8 cellular contexts compared by ENCODE assay signal in genomic region chr5:112737088-112737471, GRCh38. TPM values are rescaled to one million over a fixed set of nuclear protein-coding genes. Genes with fewer than 3 reads are reported as not detected.
DNase-seq lines count a peak whose midpoint lies in the region; ATAC-seq and TF ChIP-seq lines count a peak whose summit lies in the region.

No MANE protein-coding gene starts in this region.

- peak; percentile 7 for ATAC-seq in GM23338
- ATAC-seq in activated B cell treated with CpG ODN at 0.5 μM for 24 hours (ENCODE audit: low read depth) = no peak

- no peaks in the 10 kb centered on the region for H3K9me3 Mint-ChIP-seq in GM23338
- H3K9me3 Mint-ChIP-seq in activated B cell treated with CpG ODN at 0.5 μM for 24 hours = no peaks in the 10 kb centered on the region

- CTCF ChIA-PET in activated B cell treated with CpG ODN at 0.5 μM for 24 hours (lab: Charles Lee) = interaction anchor here (0.6 kb wide), 1 partner anchor 186 kb away, joined by 3 read pairs; no protein-coding TSS in a partner anchor

- no peaks in the 10 kb centered on the region for H4K20me1 ChIP-seq in GM23338 (replicated peaks; ENCODE audit: insufficient read depth)

- H3K4me1 ChIP-seq in GM23338 (ENCODE audit: insufficient read depth) (peaks cover 23% of the 10 kb centered on the region), iPS-18a (ENCODE audit: control insufficient read depth, low read depth, low read length) (peaks cover 10% of the 10 kb centered on the region), subcutaneous abdominal adipose tissue (ENCODE audit: control insufficient read depth in 5 of 5, insufficient read depth in 5 of 5, low read length in 5 of 5) (peaks cover 0 to 20% (median 17%) of the 10 kb centered on the region in 5 donors)

- H3K27ac Mint-ChIP-seq in GM23338 (no peak overlapping the region), activated B cell treated with CpG ODN at 0.5 μM for 24 hours (no peak overlapping the region)

- H3K4me1 Mint-ChIP-seq in GM23338 (peaks cover 12% of the 10 kb centered on the region), activated B cell treated with CpG ODN at 0.5 μM for 24 hours (peaks cover 21% of the 10 kb centered on the region)

- intact Hi-C loops in activated B cell treated with CpG ODN at 0.5 μM for 24 hours (cut with micrococcal nuclease) = loop anchor here (1.0 to 2.0 kb wide), 2 partner anchors 20 to 30 kb away; no protein-coding TSS in a partner anchor

- H3K27me3 ChIP-seq in GM23338 (ENCODE audit: insufficient read depth) (no peaks in the 10 kb centered on the region), iPS-18a (ENCODE audit: control insufficient read depth, insufficient read depth, low read length) (no peaks in the 10 kb centered on the region), subcutaneous abdominal adipose tissue (ENCODE audit: control insufficient read depth in 5 of 5, insufficient read depth in 4 of 5, low read length in 5 of 5) (no peaks in the 10 kb centered on the region)

- no peaks in the 10 kb centered on the region for H3K36me3 Mint-ChIP-seq in GM23338 (ENCODE audit: low read depth)
- peaks cover 5% of the 10 kb centered on the region for H3K36me3 Mint-ChIP-seq in activated B cell treated with CpG ODN at 0.5 μM for 24 hours (ENCODE audit: low read depth)

- peak overlapping the region; percentile 75 for H3K4me3 ChIP-seq in GM23338
- peak overlapping the region; percentile 86 for H3K4me3 ChIP-seq in iPS-18a (ENCODE audit: low read length)
- H3K4me3 ChIP-seq in subcutaneous abdominal adipose tissue (ENCODE audit: low read depth in 1 of 5, low read length in 5 of 5) = peak overlapping the region; percentile 81 to 97 (median 85)

- peak overlapping the region; percentile 65 for H3K9ac ChIP-seq in iPS-18a (ENCODE audit: low read length)
- peak overlapping the region; percentile 71 to 90 (median 84) for H3K9ac ChIP-seq in subcutaneous abdominal adipose tissue (ENCODE audit: low read length in 5 of 5)

- H3K9me3 ChIP-seq in iPS-18a (ENCODE audit: control insufficient read depth, low read depth, low read length) (no peaks in the 10 kb centered on the region), subcutaneous abdominal adipose tissue (ENCODE audit: control insufficient read depth in 5 of 5, low read length in 5 of 5) (no peaks in the 10 kb centered on the region)

- peak overlapping the region; percentile 89 for H3K4me2 ChIP-seq in GM23338

- H3K79me2 ChIP-seq in GM23338 (replicated peaks; ENCODE audit: insufficient read depth) = peaks cover 72% of the 10 kb centered on the region

- H3K9me2 ChIP-seq in GM23338 (ENCODE audit: insufficient read depth) = no peaks in the 10 kb centered on the region

- DNase-seq in CD1c-positive myeloid dendritic cell (ENCODE audit: extremely low spot score) = peak; percentile 26
- DNase-seq in GM23338 (ENCODE audit: low spot score) = no peak
- DNase-seq in activated B cell treated with CpG ODN at 0.5 μM for 24 hours = no peak
- DNase-seq in H4 (ENCODE audit: low spot score) = no peak
- no peak for DNase-seq in glomerular visceral epithelial cell (ENCODE audit: extremely low spot score)
- DNase-seq in islet precursor cell = no peak

- H3F3A ChIP-seq in GM23338 (replicated peaks; ENCODE audit: low read depth) = peaks cover 9% of the 10 kb centered on the region

- H3K27ac ChIP-seq in GM23338 (ENCODE audit: low read depth) (no peak overlapping the region), iPS-18a (ENCODE audit: low read length) (no peak overlapping the region), subcutaneous abdominal adipose tissue (ENCODE audit: low read depth, low read length) (peak overlapping the region; percentile 76)

- POLR2A ChIA-PET in activated B cell treated with CpG ODN at 0.5 μM for 24 hours (lab: Charles Lee) = interaction anchor here (0.7 to 1.9 kb wide), 2 partner anchors 29 to 1225 kb away, joined by 3 to 7 read pairs; partner anchors contain the start of gene STARD4

- no peaks in the 10 kb centered on the region for H3K36me3 ChIP-seq in GM23338 (ENCODE audit: insufficient read depth)
- H3K36me3 ChIP-seq in iPS-18a (ENCODE audit: control insufficient read depth, low read depth, low read length) = no peaks in the 10 kb centered on the region
- H3K36me3 ChIP-seq in subcutaneous abdominal adipose tissue (ENCODE audit: control insufficient read depth in 5 of 5, insufficient read depth in 5 of 5, low read length in 5 of 5) = no peaks in the 10 kb centered on the region

- H3K4me3 Mint-ChIP-seq in GM23338 (peak overlapping the region; percentile 77), activated B cell treated with CpG ODN at 0.5 μM for 24 hours (peak overlapping the region; percentile 96)

- H2AFZ ChIP-seq in GM23338 = peak overlapping the region; percentile 53; the same call in 1 of the 2 replicates

- peaks cover 3% of the 10 kb centered on the region for H3K27me3 Mint-ChIP-seq in GM23338 (ENCODE audit: insufficient read depth, low read depth, poor library complexity)
- no peaks in the 10 kb centered on the region for H3K27me3 Mint-ChIP-seq in activated B cell treated with CpG ODN at 0.5 μM for 24 hours

- TF ChIP-seq CTCF in GM23338 (conservative IDR thresholded peaks at IDR 0.05; ENCODE audit: low read depth in 2 of 2) = no peak
- no peak for TF ChIP-seq CTCF in activated B cell treated with CpG ODN at 0.5 μM for 24 hours (IDR thresholded peaks at IDR 0.05)

TF ChIP-seq in GM23338, 12 proteins besides CTCF, POLR2A, EP300 and RAD21 (continues in another document):
- TF ChIP-seq STAT1 (IDR thresholded peaks at IDR 0.05; ENCODE audit: unreplicated experiment) (no peak), ZNF462 (CRISPR knock-in tag; IDR thresholded peaks at IDR 0.05) (no peak)
- TF ChIP-seq, protein P1, sequence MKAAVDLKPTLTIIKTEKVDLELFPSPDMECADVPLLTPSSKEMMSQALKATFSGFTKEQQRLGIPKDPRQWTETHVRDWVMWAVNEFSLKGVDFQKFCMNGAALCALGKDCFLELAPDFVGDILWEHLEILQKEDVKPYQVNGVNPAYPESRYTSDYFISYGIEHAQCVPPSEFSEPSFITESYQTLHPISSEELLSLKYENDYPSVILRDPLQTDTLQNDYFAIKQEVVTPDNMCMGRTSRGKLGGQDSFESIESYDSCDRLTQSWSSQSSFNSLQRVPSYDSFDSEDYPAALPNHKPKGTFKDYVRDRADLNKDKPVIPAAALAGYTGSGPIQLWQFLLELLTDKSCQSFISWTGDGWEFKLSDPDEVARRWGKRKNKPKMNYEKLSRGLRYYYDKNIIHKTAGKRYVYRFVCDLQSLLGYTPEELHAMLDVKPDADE (IDR thresholded peaks at IDR 0.05) = no peak

RNA-seq across cellular contexts. Expression of gene APC, which starts 0.6 kb away (rescaled TPM):
- total RNA-seq in GM23338 (2014; rRNA removed; shearing (Covaris generic)) = 45.3 and 62.9 TPM in 2 replicates
- polyA plus RNA-seq in GM23338 (2016; fragmentation: Nextera tagmentation; extraction: Ambion mirVana) = 34.8 and 42.4 TPM in 2 replicates
- 35.8 and 41.7 TPM in 2 replicates for total RNA-seq in activated B cell treated with CpG ODN at 0.5 μM for 24 hours
- total RNA-seq in H4 (2014; rRNA removed; shearing (Covaris generic)) = 25.0 and 29.4 TPM in 2 replicates
